In genomic region chr19:2973229-2973628, GRCh38 we compare ENCODE assay signal across 20 cellular contexts. TPM values are rescaled to one million over a fixed set of nuclear protein-coding genes. Genes with fewer than 3 reads are reported as not detected.
DNase-seq lines count a peak whose midpoint lies in the region; ATAC-seq and TF ChIP-seq lines count a peak whose summit lies in the region.
"Had no signal": no experiment of that assay in that cellular context is flagged by ENCODE, and none has a peak within 500 bp of the region (broad histone marks: within the 10 kb centered on the region; RNA-seq: fewer than 3 reads in every experiment).

No MANE protein-coding gene starts in this region.

- H3K27me3 ChIP-seq in adrenal gland (no peaks in the 10 kb centered on the region), testis (no peaks in the 10 kb centered on the region), brain microvascular endothelial cell (replicated peaks) (no peaks in the 10 kb centered on the region)

- peaks cover 46% of the 10 kb centered on the region for H3K4me1 Mint-ChIP-seq in nephron

- H3K27ac Mint-ChIP-seq in nephron, result peak overlapping the region; percentile 20 to 80 (median 62)
- H3K27ac Mint-ChIP-seq: CD4-positive, alpha-beta memory T cell; stimulated activated naive CD8-positive, alpha-beta T cell treated with anti-CD3 and anti-CD28 coated beads, Interleukin-15, amount 100 ng/mL, for 72 hours; T-helper 1 cell treated with Interleukin-12 subunit alpha and Interleukin-12 subunit beta and Interleukin-4 antibody, amounts not matched to agents 30 μg/mL and 1 μg/mL, for 36 hours had no signal

- no peak for ATAC-seq in GM18520 (IDR thresholded peaks at IDR 0.05; ENCODE audit: unreplicated experiment)
- ATAC-seq in HG02981 (IDR thresholded peaks at IDR 0.05; ENCODE audit: unreplicated experiment), result no peak
- ATAC-seq: stimulated activated naive CD8-positive, alpha-beta T cell treated with anti-CD3 and anti-CD28 coated beads, Interleukin-15, amount 100 ng/mL, for 72 hours had no signal

- in situ Hi-C loops in brain microvascular endothelial cell (cut with HindIII; ENCODE audit: low pct_ligation_motif_present, low sequenced_read_pairs), result no loop called here

- no peaks in the 10 kb centered on the region for H3K36me3 ChIP-seq in adrenal gland (replicated peaks in 1 of 2)
- H3K36me3 ChIP-seq in testis (ENCODE audit: low read depth, missing control alignments), result no peaks in the 10 kb centered on the region
- H3K36me3 ChIP-seq in brain microvascular endothelial cell (replicated peaks), result no peaks in the 10 kb centered on the region
- H3K36me3 ChIP-seq: HAP-1 had no signal

- peaks cover 30 to 78% of the 10 kb centered on the region in 2 donors for H3K4me1 ChIP-seq in adrenal gland (replicated peaks in 1 of 2)
- peaks cover 52% of the 10 kb centered on the region for H3K4me1 ChIP-seq in testis

- H3K27ac ChIP-seq in adrenal gland (peak overlapping the region in 3 of 5 donors; percentile 80 to 91 (median 85)), testis (peak overlapping the region; percentile 60 to 81), brain microvascular endothelial cell (no peak overlapping the region)

- 41 to 64% (median 59%) methylated on average over 8 of the region's 8 CpGs for WGBS in adrenal gland, 4 donors
- WGBS in testis, 2 donors, result 28 to 43% methylated on average over 8 of the region's 8 CpGs

- H3K9me3 ChIP-seq in adrenal gland (replicated peaks in 1 of 3), result no peaks in the 10 kb centered on the region
- H3K9me3 ChIP-seq in testis, result no peaks in the 10 kb centered on the region
- H3K9me3 ChIP-seq: HAP-1 had no signal

- H3K4me3 Mint-ChIP-seq in nephron, result peak overlapping the region in 2 of 3 experiments; percentile 39 to 51
- H3K4me3 Mint-ChIP-seq: CD4-positive, alpha-beta memory T cell; stimulated activated naive CD8-positive, alpha-beta T cell treated with anti-CD3 and anti-CD28 coated beads, Interleukin-15, amount 100 ng/mL, for 72 hours; T-helper 1 cell treated with Interleukin-12 subunit alpha and Interleukin-12 subunit beta and Interleukin-4 antibody, amounts not matched to agents 30 μg/mL and 1 μg/mL, for 36 hours had no signal

- H3K4me3 ChIP-seq in adrenal gland, result no peak overlapping the region
- H3K4me3 ChIP-seq in fibroblast of pulmonary artery (replicated peaks; ENCODE audit: low read depth, low read length), result no peak overlapping the region
- H3K4me3 ChIP-seq in testis, result no peak overlapping the region
- no peak overlapping the region for H3K4me3 ChIP-seq in brain microvascular endothelial cell (ENCODE audit: low read depth, low read length)
- H3K4me3 ChIP-seq: HAP-1, skin epidermis had no signal

- H3K27me3 Mint-ChIP-seq in nephron (ENCODE audit: low read depth), result peaks cover 33% of the 10 kb centered on the region

- no peaks in the 10 kb centered on the region for H3K9me3 Mint-ChIP-seq in nephron
- H3K9me3 Mint-ChIP-seq: CD4-positive, alpha-beta memory T cell; stimulated activated naive CD8-positive, alpha-beta T cell treated with anti-CD3 and anti-CD28 coated beads, Interleukin-15, amount 100 ng/mL, for 72 hours; T-helper 1 cell treated with Interleukin-12 subunit alpha and Interleukin-12 subunit beta and Interleukin-4 antibody, amounts not matched to agents 30 μg/mL and 1 μg/mL, for 36 hours had no signal

- TF ChIP-seq POLR2A in adrenal gland (IDR thresholded peaks at IDR 0.05) (no peak), testis (IDR thresholded peaks at IDR 0.05) (no peak)

- H3K36me3 Mint-ChIP-seq in nephron (ENCODE audit: low read depth), result no peaks in the 10 kb centered on the region

- intact Hi-C loops in adrenal gland (cut with DNase I), result loop anchor here in 1 of 2 donors (10.0 kb wide), 1 partner anchor 62 kb away; no protein-coding TSS in a partner anchor
- intact Hi-C loops in testis (cut with DNase I; ENCODE audit: low total_unique reads), result loop anchor here (10.0 kb wide), 1 partner anchor 62 kb away; no protein-coding TSS in a partner anchor

- TF ChIP-seq CTCF in adrenal gland (IDR thresholded peaks at IDR 0.05), result no peak
- no peak for TF ChIP-seq CTCF in fibroblast of pulmonary artery (IDR thresholded peaks at IDR 0.05; ENCODE audit: low read length, missing control alignments)
- TF ChIP-seq CTCF in nephron (IDR thresholded peaks at IDR 0.05; ENCODE audit: unreplicated experiment in 3 of 3), result no peak
- no peak for TF ChIP-seq CTCF in testis (IDR thresholded peaks at IDR 0.05)
- TF ChIP-seq CTCF in brain microvascular endothelial cell (IDR thresholded peaks at IDR 0.05; ENCODE audit: low read depth, low read length, missing control alignments), result no peak

- DNase-seq in adrenal gland (peak in 1 of 7 donors; percentile 82), fibroblast of pulmonary artery (ENCODE audit: low read depth) (peak; percentile 33), testis (peak; percentile 71), brain microvascular endothelial cell (no peak)
- DNase-seq in stimulated activated CD4-positive, alpha-beta T cell treated with anti-CD3 and anti-CD28 coated beads, Interleukin-4, amount 100 ng/mL, for 24 hours, result no peak
- DNase-seq: activated CD8-positive, alpha-beta memory T cell treated with anti-CD3 and anti-CD28 coated beads, Interleukin-2, amount 50 U/mL, for 48 hours; activated naive CD4-positive, alpha-beta T cell; aorta; CD4-positive, alpha-beta memory T cell; foreskin melanocyte; NCI-H1105; NCI-H526; stimulated activated CD4-positive, alpha-beta T cell treated with anti-CD3 and anti-CD28 coated beads, Interleukin-2, amount 100 ng/mL, for 48 hours; stimulated activated naive CD8-positive, alpha-beta T cell treated with anti-CD3 and anti-CD28 coated beads, Interleukin-15, amount 100 ng/mL, for 72 hours had no signal

RNA-seq across cellular contexts. Expression of gene TLE6, which starts 4.1 kb away (rescaled TPM):
- total RNA-seq in adrenal gland (1 to 10 TPM in 6 of 8 donors, under 1 TPM in 2; 0.48 to 3.2 (median 2.0) TPM), testis (10 to 100 TPM in 1 of 2 donors, 1 to 10 TPM in 1; 9.1 to 12.5 TPM)
- polyA plus RNA-seq in adrenal gland (10 to 100 TPM in 1 of 3 donors, 1 to 10 TPM in 2; 1.2 to 13.9 (median 6.3) TPM), testis (ENCODE audit: insufficient read depth, low read depth, low replicate concordance) (8.1 TPM)
- total RNA-seq: CD4-positive, alpha-beta memory T cell had no signal
- polyA plus RNA-seq: CD4-positive, alpha-beta memory T cell had no signal

RNA-seq across cellular contexts. Expression of gene ZNF77, which starts 28.5 kb away (rescaled TPM):
- total RNA-seq in adrenal gland (10 to 100 TPM in 1 of 8 donors, 1 to 10 TPM in 7; 1.1 to 10.6 (median 3.8) TPM), testis (10 to 100 TPM in 1 of 2 donors, 1 to 10 TPM in 1; 4.8 to 10.7 TPM)
- polyA plus RNA-seq in adrenal gland (1 to 10 TPM; 2.9 to 3.2 (median 3.1) TPM), testis (ENCODE audit: insufficient read depth, low read depth, low replicate concordance) (5.6 TPM)

RNA-seq across cellular contexts. Expression of gene TLE2, which starts 55.9 kb away (rescaled TPM):
- total RNA-seq in adrenal gland (100 to 1,000 TPM in 1 of 8 donors, 10 to 100 TPM in 7; 28.0 to 104 (median 57.2) TPM), testis (10 to 100 TPM; 70.5 to 76.6 TPM)
- polyA plus RNA-seq in adrenal gland (100 to 1,000 TPM in 1 of 3 donors, 10 to 100 TPM in 1, 1 to 10 TPM in 1; 8.4 to 106 (median 70.3) TPM), testis (ENCODE audit: insufficient read depth, low read depth, low replicate concordance) (30.2 TPM)

Comparison
In these comparisons a context has a peak if more than half of its experiments do, and no peak if none do; other contexts are left out.
1. DNase-seq: peak in fibroblast of pulmonary artery (single experiment) and testis (single experiment); none in stimulated activated CD4-positive, alpha-beta T cell treated with anti-CD3 and anti-CD28 coated beads, Interleukin-4, amount 100 ng/mL, for 24 hours (single experiment) and brain microvascular endothelial cell (single experiment).